ENCODE assay signal across 17 cellular contexts in the genomic region with DNA sequence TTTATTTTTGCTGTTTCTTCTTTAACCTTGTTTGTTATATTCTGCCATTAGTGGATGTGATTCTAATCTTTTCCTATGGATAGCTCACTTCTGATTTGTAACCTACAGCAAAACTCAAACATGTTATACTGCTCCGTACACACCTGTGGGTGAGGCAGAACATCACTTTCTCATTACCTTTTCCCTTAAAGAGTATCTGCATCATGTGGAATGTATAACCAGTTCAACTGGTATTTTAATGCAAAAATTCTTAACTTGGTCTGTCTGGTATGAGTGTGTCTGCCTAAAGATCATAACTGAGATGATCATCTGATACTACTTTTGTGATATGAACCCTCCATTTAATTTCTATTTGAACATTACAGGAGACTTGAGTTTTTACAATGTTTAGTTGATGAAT. TPM values are rescaled to one million over a fixed set of nuclear protein-coding genes. Genes with fewer than 3 reads are reported as not detected.
DNase-seq lines count a peak whose midpoint lies in the region; ATAC-seq and TF ChIP-seq lines count a peak whose summit lies in the region.
"Had no signal": no experiment of that assay in that cellular context is flagged by ENCODE, and none has a peak within 500 bp of the region (broad histone marks: within the 10 kb centered on the region; RNA-seq: fewer than 3 reads in every experiment).

No MANE protein-coding gene starts in this region.

- H3K9ac ChIP-seq in PC-3 (ENCODE audit: low read length), result peak overlapping the region; percentile 8; the same call in 1 of the 2 replicates
- H3K9ac ChIP-seq: BLaER1 treated with 17β-estradiol and CSF1 and Interleukin-3, amounts not matched to agents 10 nM and 100 nM had no signal

- peaks cover 20% of the 10 kb centered on the region for H3K4me1 Mint-ChIP-seq in progenitor cell of endocrine pancreas (ENCODE audit: low read depth)
- no peaks in the 10 kb centered on the region for H3K4me1 Mint-ChIP-seq in naive thymus-derived CD8-positive, alpha-beta T cell

- H3K4me1 ChIP-seq in PC-3 (ENCODE audit: insufficient read depth, low read length), result peaks cover 30% of the 10 kb centered on the region
- H3K4me1 ChIP-seq: BLaER1 treated with 17β-estradiol and CSF1 and Interleukin-3, amounts not matched to agents 10 nM and 100 nM had no signal

- no peaks in the 10 kb centered on the region for H3K27me3 ChIP-seq in PC-3 (ENCODE audit: low read length)
- H3K27me3 ChIP-seq: BLaER1 treated with 17β-estradiol and CSF1 and Interleukin-3, amounts not matched to agents 10 nM and 100 nM had no signal

- H3K4me3 Mint-ChIP-seq in progenitor cell of endocrine pancreas (ENCODE audit: low read depth), result no peak overlapping the region
- no peak overlapping the region for H3K4me3 Mint-ChIP-seq in naive thymus-derived CD8-positive, alpha-beta T cell
- H3K4me3 Mint-ChIP-seq: CD4-positive, alpha-beta T cell had no signal

- no peaks in the 10 kb centered on the region for H3K79me2 ChIP-seq in PC-3 (ENCODE audit: low read length)

- H3K36me3 Mint-ChIP-seq in progenitor cell of endocrine pancreas (ENCODE audit: insufficient read depth), result peaks cover 12% of the 10 kb centered on the region
- H3K36me3 Mint-ChIP-seq in naive thymus-derived CD8-positive, alpha-beta T cell, result peaks cover 3 to 21% (median 5%) of the 10 kb centered on the region in 3 donors

- no peaks in the 10 kb centered on the region for H3K27me3 Mint-ChIP-seq in progenitor cell of endocrine pancreas
- peaks cover 13 to 20% (median 15%) of the 10 kb centered on the region in 5 donors for H3K27me3 Mint-ChIP-seq in naive thymus-derived CD8-positive, alpha-beta T cell

- BruUV-seq in PC-3 (replicated peaks; lab: Mats Ljungman, UMichigan), result no TSS peak

- no peaks in the 10 kb centered on the region for H3K9me2 ChIP-seq in PC-3 (replicated peaks; ENCODE audit: low read length)

- H3K4me3 ChIP-seq in PC-3 (ENCODE audit: low read length), result no peak overlapping the region
- no peak overlapping the region for H3K4me3 ChIP-seq in epithelial cell of esophagus (ENCODE audit: low read length)
- H3K4me3 ChIP-seq: BLaER1 treated with 17β-estradiol and CSF1 and Interleukin-3, amounts not matched to agents 10 nM and 100 nM had no signal

- H2AFZ ChIP-seq in PC-3 (ENCODE audit: low read length), result no peak overlapping the region

- CTCF ChIA-PET in PC-3 (lab: Charles Lee), result no interaction called here

- H3K36me3 ChIP-seq in PC-3 (ENCODE audit: low read depth, low read length), result no peaks in the 10 kb centered on the region
- H3K36me3 ChIP-seq: BLaER1 treated with 17β-estradiol and CSF1 and Interleukin-3, amounts not matched to agents 10 nM and 100 nM had no signal

- H3K9me3 ChIP-seq in PC-3 (ENCODE audit: low read length), result no peaks in the 10 kb centered on the region

- H3K9me3 Mint-ChIP-seq in progenitor cell of endocrine pancreas (ENCODE audit: low read depth), result peaks cover 26% of the 10 kb centered on the region
- H3K9me3 Mint-ChIP-seq in naive thymus-derived CD8-positive, alpha-beta T cell, result peaks cover 5 to 24% (median 12%) of the 10 kb centered on the region in 9 donors
- H3K9me3 Mint-ChIP-seq: CD4-positive, alpha-beta T cell had no signal

- H3K27ac ChIP-seq in PC-3 (ENCODE audit: low read length), result peak overlapping the region; percentile 67
- H3K27ac ChIP-seq: BLaER1 treated with 17β-estradiol and CSF1 and Interleukin-3, amounts not matched to agents 10 nM and 100 nM had no signal

- H4K20me1 ChIP-seq in PC-3 (ENCODE audit: low read length), result no peaks in the 10 kb centered on the region
- H4K20me1 ChIP-seq: BLaER1 treated with 17β-estradiol and CSF1 and Interleukin-3, amounts not matched to agents 10 nM and 100 nM had no signal

- peak overlapping the region; percentile 38 for H3K4me2 ChIP-seq in PC-3 (ENCODE audit: low read length)
- H3K4me2 ChIP-seq: BLaER1 treated with 17β-estradiol and CSF1 and Interleukin-3, amounts not matched to agents 10 nM and 100 nM had no signal

- TF ChIP-seq CTCF in PC-3 (conservative IDR thresholded peaks at IDR 0.05; ENCODE audit: low read depth, low read length) (no peak), epithelial cell of esophagus (IDR thresholded peaks at IDR 0.05; ENCODE audit: insufficient read depth, low read depth, low read length, missing control alignments) (no peak), progenitor cell of endocrine pancreas (IDR thresholded peaks at IDR 0.05; ENCODE audit: unreplicated experiment) (no peak)

- DNase-seq in PC-3 (peak; percentile 94), epithelial cell of esophagus (ENCODE audit: low read depth) (peak; percentile 88), left colon (no peak), progenitor cell of endocrine pancreas (ENCODE audit: low spot score, unreplicated experiment) (no peak), kidney tubule cell (ENCODE audit: low spot score) (no peak)
- no peak for DNase-seq in naive thymus-derived CD8-positive, alpha-beta T cell
- DNase-seq: ACHN; Calu3; CD4-positive, alpha-beta T cell; DMS 273 treated with DMSO at 0.1 percent for 48 hours had no signal

- ATAC-seq in PC-3 (peak; percentile 87), left colon (peak; percentile 34), HG02885 (IDR thresholded peaks at IDR 0.05; ENCODE audit: poor library complexity, unreplicated experiment) (no peak)
- ATAC-seq in naive thymus-derived CD8-positive, alpha-beta T cell, result no peak
- ATAC-seq: HCT116 had no signal

- POLR2A ChIA-PET in PC-3 (lab: Charles Lee; ENCODE audit: unreplicated experiment), result interaction anchor here (1.1 kb wide), 1 partner anchor 80 kb away, joined by 3 read pairs; no protein-coding TSS in a partner anchor
- POLR2A ChIA-PET in naive thymus-derived CD8-positive, alpha-beta T cell (lab: Charles Lee), result no interaction called here

- no peaks in the 10 kb centered on the region for H3F3A ChIP-seq in PC-3 (ENCODE audit: low read length, unreplicated experiment)

- intact Hi-C loops in PC-3 (cut with micrococcal nuclease) (no loop called here), left colon (cut with DNase I, micrococcal nuclease) (no loop called here)

- peak overlapping the region; percentile 22 for H3K27ac Mint-ChIP-seq in progenitor cell of endocrine pancreas
- H3K27ac Mint-ChIP-seq in naive thymus-derived CD8-positive, alpha-beta T cell, result no peak overlapping the region
- H3K27ac Mint-ChIP-seq: CD4-positive, alpha-beta T cell had no signal

RNA-seq across cellular contexts. Expression of a gene that starts 13.0 kb away (rescaled TPM):
- total RNA-seq in PC-3 (2014; rRNA removed), result 0.04 TPM in 1 of 2 replicates, not detected in the other
- not detected for total RNA-seq in left colon
- 8.3 and 11.9 TPM in 2 replicates for total RNA-seq in progenitor cell of endocrine pancreas
- total RNA-seq in naive thymus-derived CD8-positive, alpha-beta T cell, result not detected
- not detected for polyA plus RNA-seq in naive thymus-derived CD8-positive, alpha-beta T cell
- total RNA-seq: A172; CD4-positive, alpha-beta T cell; Daoy; H4; HT-29 had no signal

RNA-seq across cellular contexts. Expression of a gene that starts 14.4 kb away (rescaled TPM):
- total RNA-seq in PC-3 (2014; rRNA removed) (0.33 TPM in 1 of 2 replicates, not detected in the other), left colon (not detected), progenitor cell of endocrine pancreas (not detected in 2 replicates)
- not detected for total RNA-seq in naive thymus-derived CD8-positive, alpha-beta T cell
- not detected for polyA plus RNA-seq in naive thymus-derived CD8-positive, alpha-beta T cell
- total RNA-seq: A172; Calu3; CD4-positive, alpha-beta T cell; Daoy; H4; HT-29 had no signal

Comparison
In these comparisons a context has a peak if more than half of its experiments do, and no peak if none do; other contexts are left out.
1. ATAC-seq: peak in PC-3 (single experiment) and left colon (single experiment); none in naive thymus-derived CD8-positive, alpha-beta T cell (0 of 2) and HG02885 (single experiment).
2. DNase-seq: peak in PC-3 (single experiment) and epithelial cell of esophagus (single experiment); none in left colon (0 of 2), progenitor cell of endocrine pancreas (single experiment), naive thymus-derived CD8-positive, alpha-beta T cell (0 of 10) and kidney tubule cell (single experiment).